26 cellular contexts compared by ENCODE assay signal in the genomic region with DNA sequence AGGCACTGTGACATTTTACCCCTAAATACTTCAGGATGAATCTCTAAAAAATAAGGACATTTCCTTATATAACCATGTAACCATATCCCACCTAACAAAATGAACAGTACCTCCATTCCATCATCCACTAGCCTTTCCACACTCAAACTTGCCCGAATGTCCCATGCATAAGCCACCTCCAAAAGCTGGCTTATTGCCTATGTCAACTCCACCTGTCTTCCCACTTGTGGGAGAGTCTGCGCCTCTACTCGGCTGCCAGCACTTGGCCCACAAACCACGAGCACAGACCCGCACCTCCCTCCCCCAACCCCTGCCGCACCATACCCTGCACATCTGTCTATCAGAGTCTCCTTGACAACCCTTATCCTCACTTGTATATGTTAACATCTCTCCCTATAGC.
"Had no signal": no experiment of that assay in that cellular context is flagged by ENCODE, and none has a peak within 500 bp of the region (broad histone marks: within the 10 kb centered on the region; RNA-seq: fewer than 3 reads in every experiment).

No MANE protein-coding gene starts in this region.

- H3K36me3 ChIP-seq: brain microvascular endothelial cell, cardiac muscle cell had no signal

- DNase-seq: activated CD4-positive, alpha-beta memory T cell treated with anti-CD3 and anti-CD28 coated beads for 36 hours; activated CD4-positive, alpha-beta T cell treated with anti-CD3 and anti-CD28 coated beads, Interleukin-2, amount 10 ng/mL, durations not matched to agents 7 days and 5 days; activated CD4-positive, CD25-positive, alpha-beta regulatory T cell; activated CD8-positive, alpha-beta memory T cell treated with anti-CD3 and anti-CD28 coated beads for 24 hours; activated gamma-delta T cell; activated naive CD4-positive, alpha-beta T cell treated with anti-CD3 and anti-CD28 coated beads for 36 hours; activated T-cell treated with anti-CD3 and anti-CD28 coated beads, Interleukin-2, amount 50 U/mL, for 48 hours; amygdala; brain microvascular endothelial cell; Karpas-422; MM.1S; NCI-H1105; NCI-H1436; NCI-H187 treated with DMSO at 0.1 percent for 48 hours; NCI-H2081 treated with DMSO at 0.1 percent for 48 hours; NCI-H446; NCI-H526; NCI-H774; NK-92 treated with Interleukin-12 subunit alpha and Interleukin-12 subunit beta, amount 100 ng/mL, for 24 hours; PC-3; SK-N-SH; T-helper 1 cell had no signal

- H3K4me3 ChIP-seq: cardiac muscle cell, K562 had no signal

- H3K9me3 ChIP-seq: SK-N-SH had no signal

- H3K27ac ChIP-seq: brain microvascular endothelial cell, cardiac muscle cell, VCaP had no signal

- ATAC-seq: activated T-helper 17 cell treated with anti-CD3 and anti-CD28 coated beads, Interleukin-2, amount 50 U/mL, for 72 hours; K562; PC-3 had no signal

- H3K27me3 ChIP-seq: brain microvascular endothelial cell, cardiac muscle cell had no signal
